In genomic region chr17:72554508-72554907, GRCh38 we compare ENCODE assay signal across 19 cellular contexts.
DNase-seq lines count a peak whose midpoint lies in the region; ATAC-seq, FAIRE-seq and TF ChIP-seq lines count a peak whose summit lies in the region.
"Had no signal": no experiment of that assay in that cellular context is flagged by ENCODE, and none has a peak within 500 bp of the region (broad histone marks: within the 10 kb centered on the region; RNA-seq: fewer than 3 reads in every experiment).

No MANE protein-coding gene starts in this region.

- no peak overlapping the region for H3K4me3 ChIP-seq in A549
- no peak overlapping the region for H3K4me3 ChIP-seq in neuronal stem cell (ENCODE audit: low read length in 2 of 2)
- no peak overlapping the region for H3K4me3 ChIP-seq in left ventricle myocardium inferior
- H3K4me3 ChIP-seq: BLaER1, GM12878, HAP-1 had no signal

- TF ChIP-seq POLR2A in A549 (IDR thresholded peaks at IDR 0.05; ENCODE audit: low read length): no peak

- H3K27ac ChIP-seq in A549 (no peak overlapping the region), neuronal stem cell (replicated peaks; ENCODE audit: low read length) (no peak overlapping the region), left ventricle myocardium inferior (replicated peaks) (no peak overlapping the region)
- H3K27ac ChIP-seq: 22Rv1, BLaER1, HL-60, KMS-11 had no signal

- H3K9ac ChIP-seq in neuronal stem cell (ENCODE audit: low read depth, low read length, poor library complexity): no peak overlapping the region
- H3K9ac ChIP-seq: BLaER1, KMS-11 had no signal

- POLR2A ChIA-PET in A549 (lab: Yijun Ruan, JAX): no interaction called here

- H3K18ac ChIP-seq in neuronal stem cell (ENCODE audit: low read length): no peak overlapping the region

- 80% methylated on average over 4 of the region's 5 CpGs for WGBS in A549 (ENCODE audit: missing lambda C conversion rate)
- no CpG with 5 or more reads among the region's 5 CpGs for WGBS in neuronal stem cell (ENCODE audit: extremely low coverage in 2 of 2, insufficient read length in 2 of 2, insufficient replicate concordance in 1 of 2), 2 donors

- H2BK5ac ChIP-seq in neuronal stem cell (ENCODE audit: low read length): no peak overlapping the region

- H3K27ac Mint-ChIP-seq in activated T-cell treated with anti-CD3 and anti-CD28 coated beads, Interleukin-2, amount 50 U/mL, for 72 hours: no peak overlapping the region
- H3K27ac Mint-ChIP-seq: CD4-positive, CD25-positive, alpha-beta regulatory T cell; IgD-negative memory B cell had no signal

- no peaks in the 10 kb centered on the region for H3K9me3 Mint-ChIP-seq in activated T-cell treated with anti-CD3 and anti-CD28 coated beads, Interleukin-2, amount 50 U/mL, for 72 hours

- no peak overlapping the region for H2BK15ac ChIP-seq in neuronal stem cell (ENCODE audit: low read length)

- H2AFZ ChIP-seq in neuronal stem cell (ENCODE audit: low read length): no peak overlapping the region

- peak overlapping the region; percentile 83 for H3K23ac ChIP-seq in neuronal stem cell (ENCODE audit: low read depth, low read length, poor library complexity)

- H3K9me3 ChIP-seq in A549: no peaks in the 10 kb centered on the region
- no peaks in the 10 kb centered on the region for H3K9me3 ChIP-seq in neuronal stem cell (replicated peaks in 1 of 2; ENCODE audit: control insufficient read depth in 2 of 2, insufficient read depth in 1 of 2, low read depth in 1 of 2, low read length in 2 of 2)
- no peaks in the 10 kb centered on the region for H3K9me3 ChIP-seq in left ventricle myocardium inferior (replicated peaks)
- H3K9me3 ChIP-seq: BLaER1, HAP-1 had no signal

- H3K4ac ChIP-seq in neuronal stem cell (ENCODE audit: low read length): no peak overlapping the region

- no peaks in the 10 kb centered on the region for H3K36me3 Mint-ChIP-seq in activated T-cell treated with anti-CD3 and anti-CD28 coated beads, Interleukin-2, amount 50 U/mL, for 72 hours (ENCODE audit: insufficient read depth in 2 of 2)
- H3K36me3 Mint-ChIP-seq: CD4-positive, CD25-positive, alpha-beta regulatory T cell had no signal

- no peak overlapping the region for H3K14ac ChIP-seq in neuronal stem cell (ENCODE audit: low read length)

- H4K91ac ChIP-seq in neuronal stem cell (ENCODE audit: low read depth, low read length, poor library complexity): no peak overlapping the region

- CTCF ChIA-PET in A549 (lab: Yijun Ruan, JAX): no interaction called here

- peak; percentile 11 for DNase-seq in DMS 273 (lab: John Stamatoyannopoulos, UW; ENCODE audit: unreplicated experiment)
- DNase-seq in DMS 273 treated with DMSO at 0.1 percent for 48 hours (lab: John Stamatoyannopoulos, UW): no peak
- DNase-seq in A549 (ENCODE audit: low read depth in 1 of 2, low spot score in 1 of 2): no peak
- DNase-seq in NCI-H524 treated with DMSO at 0.1 percent for 48 hours (lab: John Stamatoyannopoulos, UW): peak; percentile 4
- DNase-seq in neuronal stem cell (ENCODE audit: low spot score): no peak
- no peak for DNase-seq in left ventricle myocardium inferior
- DNase-seq in activated T-cell treated with anti-CD3 and anti-CD28 coated beads, Interleukin-2, amount 50 U/mL, for 72 hours: no peak
- DNase-seq: AML-193; CD4-positive, CD25-positive, alpha-beta regulatory T cell; DMS79; GOT3 had no signal

- FAIRE-seq in A549 (lab: Jason Lieb, UNC): no peak
- FAIRE-seq: GM12878 had no signal

- H3K27me3 Mint-ChIP-seq in activated T-cell treated with anti-CD3 and anti-CD28 coated beads, Interleukin-2, amount 50 U/mL, for 72 hours (ENCODE audit: low read depth): no peaks in the 10 kb centered on the region
- H3K27me3 Mint-ChIP-seq: CD4-positive, CD25-positive, alpha-beta regulatory T cell; IgD-negative memory B cell had no signal

- no peak for TF ChIP-seq EP300 in A549 (IDR thresholded peaks at IDR 0.05)

- H3K36me3 ChIP-seq in neuronal stem cell (replicated peaks in 1 of 2; ENCODE audit: control insufficient read depth in 2 of 2, insufficient read depth in 2 of 2, low read length in 2 of 2): no peaks in the 10 kb centered on the region
- H3K36me3 ChIP-seq in left ventricle myocardium inferior: no peaks in the 10 kb centered on the region
- H3K36me3 ChIP-seq: BLaER1, HAP-1 had no signal

- H2BK12ac ChIP-seq in neuronal stem cell (ENCODE audit: low read length): no peak overlapping the region

- no peaks in the 10 kb centered on the region for H3K4me1 Mint-ChIP-seq in activated T-cell treated with anti-CD3 and anti-CD28 coated beads, Interleukin-2, amount 50 U/mL, for 72 hours (ENCODE audit: low read depth)
- H3K4me1 Mint-ChIP-seq: CD4-positive, CD25-positive, alpha-beta regulatory T cell; IgD-negative memory B cell had no signal

- intact Hi-C loops in left ventricle myocardium inferior (cut with micrococcal nuclease): no loop called here

- H3K4me2 ChIP-seq in A549 (no peak overlapping the region), neuronal stem cell (ENCODE audit: insufficient read depth, low read length, poor library complexity, severe bottlenecking) (no peak overlapping the region)
- H3K4me2 ChIP-seq: BLaER1, KMS-11 had no signal

- TF ChIP-seq RAD21 in A549 (conservative IDR thresholded peaks at IDR 0.05 in 1 of 2, IDR thresholded peaks at IDR 0.05 in 1 of 2): no peak

- H2BK120ac ChIP-seq in neuronal stem cell (ENCODE audit: low read depth, low read length): no peak overlapping the region

- no peak overlapping the region for H4K8ac ChIP-seq in neuronal stem cell (ENCODE audit: low read depth, low read length)

- no peak for ATAC-seq in A549
- ATAC-seq in activated T-cell treated with anti-CD3 and anti-CD28 coated beads, Interleukin-2, amount 50 U/mL, for 72 hours (replicated peaks in 1 of 2): no peak
- no peak for ATAC-seq in HG02870 (IDR thresholded peaks at IDR 0.05; ENCODE audit: unreplicated experiment)
- ATAC-seq: GM12878 had no signal

- H3K4me1 ChIP-seq in A549 (peaks cover 21% of the 10 kb centered on the region; the same call in 2 of the 3 replicates), neuronal stem cell (ENCODE audit: control insufficient read depth in 2 of 2, insufficient read depth in 1 of 2, low read depth in 1 of 2, low read length in 2 of 2) (no peaks in the 10 kb centered on the region), left ventricle myocardium inferior (no peaks in the 10 kb centered on the region)
- H3K4me1 ChIP-seq: HAP-1 had no signal

- H3K79me1 ChIP-seq in neuronal stem cell (ENCODE audit: low read depth, low read length): peaks cover 11% of the 10 kb centered on the region

- TF ChIP-seq CTCF in A549 (IDR thresholded peaks at IDR 0.05) (no peak), left ventricle myocardium inferior (IDR thresholded peaks at IDR 0.05; ENCODE audit: borderline replicate concordance) (no peak)

- H3K4me3 Mint-ChIP-seq in activated T-cell treated with anti-CD3 and anti-CD28 coated beads, Interleukin-2, amount 50 U/mL, for 72 hours: no peak overlapping the region
- H3K4me3 Mint-ChIP-seq: CD4-positive, CD25-positive, alpha-beta regulatory T cell; IgD-negative memory B cell had no signal

- H3K27me3 ChIP-seq in neuronal stem cell (ENCODE audit: control insufficient read depth in 3 of 3, insufficient read depth in 3 of 3, low read depth in 1 of 3, low read length in 3 of 3): peaks cover 0 to 3% (median 0%) of the 10 kb centered on the region in 3 experiments
- H3K27me3 ChIP-seq in left ventricle myocardium inferior (ENCODE audit: low read depth): peaks cover 41% of the 10 kb centered on the region
- H3K27me3 ChIP-seq: BLaER1 had no signal

- peak overlapping the region; percentile 66 for H2AK5ac ChIP-seq in neuronal stem cell (ENCODE audit: low read depth, low read length)

TF ChIP-seq in A549, 52 proteins besides CTCF, POLR2A, EP300 and RAD21:
- TF ChIP-seq MAFK (IDR thresholded peaks at IDR 0.05; ENCODE audit: partially characterized antibody) (peak; percentile 99), FOSB (CRISPR knock-in tag; IDR thresholded peaks at IDR 0.05) (no peak), SMC3 (IDR thresholded peaks at IDR 0.05) (no peak), HOXB13 (CRISPR knock-in tag; IDR thresholded peaks at IDR 0.05; ENCODE audit: low read depth) (no peak)
TF ChIP-seq in A549: peak in this region for 1.

Comparison
In these comparisons a context has a peak if more than half of its experiments do, and no peak if none do; other contexts are left out.
1. DNase-seq: peak in DMS 273 (single experiment) and NCI-H524 treated with DMSO at 0.1 percent for 48 hours (single experiment); none in DMS 273 treated with DMSO at 0.1 percent for 48 hours (single experiment), A549 (0 of 2), neuronal stem cell (single experiment), left ventricle myocardium inferior (single experiment) and activated T-cell treated with anti-CD3 and anti-CD28 coated beads, Interleukin-2, amount 50 U/mL, for 72 hours (0 of 2).